Comparison of ENCODE assay signal across 1 cellular context in genomic region chr17:29219378-29220047, GRCh38.
TF ChIP-seq lines count a peak whose summit lies in the region.

No MANE protein-coding gene starts in this region.

TF ChIP-seq in HepG2, 621 proteins besides CTCF, POLR2A, EP300 and RAD21 (continued from another document):
- TF ChIP-seq ZBTB26 (CRISPR knock-in tag; IDR thresholded peaks at IDR 0.05; ENCODE audit: borderline replicate concordance) (peak; percentile 86; the same call in 1 of the 2 replicates), THAP11 (CRISPR knock-in tag; IDR thresholded peaks at IDR 0.05) (0 out of 2 replicates have a peak, but pooled peaks have one; percentile 22), PHF8 (CRISPR knock-in tag; IDR thresholded peaks at IDR 0.05) (0 out of 2 replicates have a peak, but pooled peaks have one; percentile 19), SMAD3 (CRISPR knock-in tag; IDR thresholded peaks at IDR 0.05) (peak; percentile 47; the same call in 1 of the 2 replicates), TFE3 (CRISPR knock-in tag; IDR thresholded peaks at IDR 0.05) (0 out of 2 replicates have a peak, but pooled peaks have one; percentile 36), KDM2A (CRISPR knock-in tag; IDR thresholded peaks at IDR 0.05; ENCODE audit: borderline replicate concordance, low read depth) (0 out of 2 replicates have a peak, but pooled peaks have one; percentile 38), CBFB (CRISPR knock-in tag; IDR thresholded peaks at IDR 0.05) (peak; percentile 31; the same call in 1 of the 2 replicates), ZNF143 (CRISPR knock-in tag; IDR thresholded peaks at IDR 0.05) (0 out of 2 replicates have a peak, but pooled peaks have one; percentile 17), ZNF549 (CRISPR knock-in tag; IDR thresholded peaks at IDR 0.05) (no peak), GABPA (IDR thresholded peaks at IDR 0.05; ENCODE audit: low read depth, low read length) (no peak), GABPA (CRISPR knock-in tag; IDR thresholded peaks at IDR 0.05; ENCODE audit: low read depth) (no peak), ZNF547 (CRISPR knock-in tag; IDR thresholded peaks at IDR 0.05) (0 out of 2 replicates have a peak, but pooled peaks have one; percentile 35), MXD4 (CRISPR knock-in tag; IDR thresholded peaks at IDR 0.05) (0 out of 2 replicates have a peak, but pooled peaks have one; percentile 37), HCFC1 (IDR thresholded peaks at IDR 0.05; ENCODE audit: low read depth, low read length) (no peak), ZBTB33 (CRISPR knock-in tag; IDR thresholded peaks at IDR 0.05) (0 out of 2 replicates have a peak, but pooled peaks have one; percentile 9), ZNF501 (CRISPR knock-in tag; IDR thresholded peaks at IDR 0.05) (peak; percentile 60; the same call in 1 of the 2 replicates), BCLAF1 (IDR thresholded peaks at IDR 0.05) (no peak), NCOA2 (CRISPR knock-in tag; IDR thresholded peaks at IDR 0.05) (peak; percentile 26; the same call in 1 of the 2 replicates), CREM (IDR thresholded peaks at IDR 0.05) (no peak), CREM (CRISPR knock-in tag; IDR thresholded peaks at IDR 0.05) (no peak), ZMYM3 (CRISPR knock-in tag; IDR thresholded peaks at IDR 0.05) (no peak), ZNF878 (CRISPR knock-in tag; IDR thresholded peaks at IDR 0.05) (no peak), SMC3 (IDR thresholded peaks at IDR 0.05; ENCODE audit: low read length) (peak; percentile 91), ELF1 (CRISPR knock-in tag; IDR thresholded peaks at IDR 0.05) (peak; percentile 13; the same call in 1 of the 2 replicates), ZNF205 (CRISPR knock-in tag; IDR thresholded peaks at IDR 0.05) (peak; percentile 69; the same call in 1 of the 2 replicates), ZNF230 (CRISPR knock-in tag; IDR thresholded peaks at IDR 0.05) (no peak), ZGPAT (CRISPR knock-in tag; IDR thresholded peaks at IDR 0.05) (peak; percentile 31; the same call in 1 of the 2 replicates), ARHGAP35 (CRISPR knock-in tag; IDR thresholded peaks at IDR 0.05; ENCODE audit: borderline replicate concordance) (0 out of 2 replicates have a peak, but pooled peaks have one; percentile 59), ZNF580 (CRISPR knock-in tag; IDR thresholded peaks at IDR 0.05; ENCODE audit: borderline replicate concordance, low read depth) (peak; percentile 56; the same call in 1 of the 2 replicates)
- TF ChIP-seq, protein P1, sequence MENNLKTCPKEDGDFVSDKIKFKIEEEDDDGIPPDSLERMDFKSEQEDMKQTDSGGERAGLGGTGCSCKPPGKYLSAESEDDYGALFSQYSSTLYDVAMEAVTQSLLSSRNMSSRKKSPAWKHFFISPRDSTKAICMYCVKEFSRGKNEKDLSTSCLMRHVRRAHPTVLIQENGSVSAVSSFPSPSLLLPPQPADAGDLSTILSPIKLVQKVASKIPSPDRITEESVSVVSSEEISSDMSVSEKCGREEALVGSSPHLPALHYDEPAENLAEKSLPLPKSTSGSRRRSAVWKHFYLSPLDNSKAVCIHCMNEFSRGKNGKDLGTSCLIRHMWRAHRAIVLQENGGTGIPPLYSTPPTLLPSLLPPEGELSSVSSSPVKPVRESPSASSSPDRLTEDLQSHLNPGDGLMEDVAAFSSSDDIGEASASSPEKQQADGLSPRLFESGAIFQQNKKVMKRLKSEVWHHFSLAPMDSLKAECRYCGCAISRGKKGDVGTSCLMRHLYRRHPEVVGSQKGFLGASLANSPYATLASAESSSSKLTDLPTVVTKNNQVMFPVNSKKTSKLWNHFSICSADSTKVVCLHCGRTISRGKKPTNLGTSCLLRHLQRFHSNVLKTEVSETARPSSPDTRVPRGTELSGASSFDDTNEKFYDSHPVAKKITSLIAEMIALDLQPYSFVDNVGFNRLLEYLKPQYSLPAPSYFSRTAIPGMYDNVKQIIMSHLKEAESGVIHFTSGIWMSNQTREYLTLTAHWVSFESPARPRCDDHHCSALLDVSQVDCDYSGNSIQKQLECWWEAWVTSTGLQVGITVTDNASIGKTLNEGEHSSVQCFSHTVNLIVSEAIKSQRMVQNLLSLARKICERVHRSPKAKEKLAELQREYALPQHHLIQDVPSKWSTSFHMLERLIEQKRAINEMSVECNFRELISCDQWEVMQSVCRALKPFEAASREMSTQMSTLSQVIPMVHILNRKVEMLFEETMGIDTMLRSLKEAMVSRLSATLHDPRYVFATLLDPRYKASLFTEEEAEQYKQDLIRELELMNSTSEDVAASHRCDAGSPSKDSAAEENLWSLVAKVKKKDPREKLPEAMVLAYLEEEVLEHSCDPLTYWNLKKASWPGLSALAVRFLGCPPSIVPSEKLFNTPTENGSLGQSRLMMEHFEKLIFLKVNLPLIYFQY (CRISPR knock-in tag; IDR thresholded peaks at IDR 0.05; ENCODE audit: borderline replicate concordance), result 0 out of 2 replicates have a peak, but pooled peaks have one; percentile 29
- TF ChIP-seq, protein P2, sequence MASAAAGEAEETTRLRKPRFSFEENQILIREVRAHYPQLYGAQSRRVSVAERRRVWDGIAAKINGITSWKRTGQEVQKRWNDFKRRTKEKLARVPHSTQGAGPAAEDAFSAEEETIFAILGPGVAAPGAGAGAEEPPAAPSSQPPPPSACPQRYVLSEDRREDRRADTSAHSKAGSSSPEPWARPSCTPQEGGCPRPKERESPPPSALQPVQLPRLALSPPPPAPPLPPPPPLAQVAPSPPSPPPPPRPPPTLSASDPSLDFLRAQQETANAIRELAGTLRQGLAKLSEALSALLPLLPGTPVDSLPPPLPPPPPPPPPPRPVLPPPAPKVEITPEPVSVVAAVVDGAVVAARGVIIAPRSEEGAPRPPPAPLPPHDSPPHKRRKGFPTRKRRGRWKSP (CRISPR knock-in tag; IDR thresholded peaks at IDR 0.05), result 0 out of 2 replicates have a peak, but pooled peaks have one; percentile 42
- TF ChIP-seq, protein P3, sequence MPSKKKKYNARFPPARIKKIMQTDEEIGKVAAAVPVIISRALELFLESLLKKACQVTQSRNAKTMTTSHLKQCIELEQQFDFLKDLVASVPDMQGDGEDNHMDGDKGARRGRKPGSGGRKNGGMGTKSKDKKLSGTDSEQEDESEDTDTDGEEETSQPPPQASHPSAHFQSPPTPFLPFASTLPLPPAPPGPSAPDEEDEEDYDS (CRISPR knock-in tag; IDR thresholded peaks at IDR 0.05), result 0 out of 2 replicates have a peak, but pooled peaks have one; percentile 39
- TF ChIP-seq, protein P4, sequence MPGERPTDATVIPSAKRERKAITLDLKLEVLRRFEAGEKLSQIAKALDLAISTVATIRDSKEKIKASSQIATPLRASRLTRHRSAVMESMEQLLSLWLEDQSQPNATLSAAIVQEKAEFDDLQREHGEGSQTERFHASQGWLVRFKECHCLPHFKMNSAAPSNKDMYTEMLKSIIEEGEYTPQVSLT (CRISPR knock-in tag; IDR thresholded peaks at IDR 0.05; ENCODE audit: borderline replicate concordance, low read depth), result 0 out of 2 replicates have a peak, but pooled peaks have one; percentile 40
